In the genomic region with DNA sequence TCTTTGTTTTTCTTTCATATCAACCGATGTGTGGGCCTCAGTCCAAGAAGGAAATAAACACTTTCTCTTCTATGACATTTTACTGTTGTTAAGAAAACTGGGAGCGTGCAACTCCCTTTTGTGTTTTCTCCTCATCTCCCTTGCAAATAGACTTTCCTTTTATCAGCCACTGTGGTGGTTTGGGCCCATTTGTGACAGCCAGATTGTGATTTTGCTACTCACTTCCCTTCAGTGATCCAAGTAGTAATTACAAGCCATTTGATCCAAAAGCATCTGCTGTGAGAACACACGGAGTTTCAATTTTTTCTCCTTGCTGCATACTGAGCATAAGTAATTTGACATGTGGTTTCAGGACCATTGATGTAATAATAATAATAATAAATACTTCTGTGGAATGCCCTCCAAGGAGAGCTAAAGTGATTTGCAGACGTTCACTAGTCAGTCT, we compare ENCODE assay signal across 9 cellular contexts.
DNase-seq lines count a peak whose midpoint lies in the region; ATAC-seq, FAIRE-seq and TF ChIP-seq lines count a peak whose summit lies in the region.
"Had no signal": no experiment of that assay in that cellular context is flagged by ENCODE, and none has a peak within 500 bp of the region (broad histone marks: within the 10 kb centered on the region; RNA-seq: fewer than 3 reads in every experiment).

No MANE protein-coding gene starts in this region.

- no peaks in the 10 kb centered on the region for H3K27me3 ChIP-seq in endothelial cell of umbilical vein (ENCODE audit: control insufficient read depth in 2 of 2, insufficient read depth in 2 of 2, low read length in 2 of 2)
- H3K27me3 ChIP-seq in tibial artery: no peaks in the 10 kb centered on the region
- H3K27me3 ChIP-seq: pancreas had no signal

- no peaks in the 10 kb centered on the region for H3K79me2 ChIP-seq in endothelial cell of umbilical vein (ENCODE audit: control insufficient read depth, insufficient read depth, low read length)

- H3K4me2 ChIP-seq in endothelial cell of umbilical vein (ENCODE audit: insufficient read depth, low read length): peak overlapping the region; percentile 90

- FAIRE-seq in endothelial cell of umbilical vein (lab: Jason Lieb, UNC): no peak
- FAIRE-seq: pancreas had no signal

- ATAC-seq in GM19455 (IDR thresholded peaks at IDR 0.05; ENCODE audit: unreplicated experiment) (peak; percentile 3), HG03159 (IDR thresholded peaks at IDR 0.05; ENCODE audit: unreplicated experiment) (no peak), GM18519 (IDR thresholded peaks at IDR 0.05; ENCODE audit: low FRiP score, unreplicated experiment) (no peak)

- peak overlapping the region in 2 of 3 experiments; percentile 15 to 27 for H3K4me3 ChIP-seq in endothelial cell of umbilical vein (replicated peaks in 1 of 3; ENCODE audit: insufficient read depth in 1 of 3, low read depth in 1 of 3, low read length in 3 of 3)
- H3K4me3 ChIP-seq in tibial artery: no peak overlapping the region
- H3K4me3 ChIP-seq: pancreas had no signal

- no peaks in the 10 kb centered on the region for H3K9me1 ChIP-seq in endothelial cell of umbilical vein (replicated peaks; ENCODE audit: control insufficient read depth, extremely low read depth, insufficient read depth, low read length)

- H3K27ac ChIP-seq in endothelial cell of umbilical vein (ENCODE audit: insufficient read depth, low read depth, low read length): peak overlapping the region; percentile 94
- H3K27ac ChIP-seq in tibial artery: peak overlapping the region; percentile 16 to 41

- DNase-seq in A172 (ENCODE audit: low spot score) (peak; percentile 47), NCI-H2227 treated with DMSO at 0.1 percent for 48 hours (lab: John Stamatoyannopoulos, UW) (peak; percentile 56), endothelial cell of umbilical vein (ENCODE audit: low read depth, low spot score) (peak; percentile 85), tibial artery (no peak), NAMALWA (ENCODE audit: low spot score) (no peak)

- no peaks in the 10 kb centered on the region for H4K20me1 ChIP-seq in endothelial cell of umbilical vein (replicated peaks; ENCODE audit: control insufficient read depth, extremely low read depth, insufficient read depth, low read length)

- POLR2A ChIA-PET in endothelial cell of umbilical vein (lab: Charles Lee): interaction anchor here (0.6 to 1.0 kb wide), 2 partner anchors 215 to 329 kb away, joined by 3 to 4 read pairs; no protein-coding TSS in a partner anchor

- TF ChIP-seq POLR2A in endothelial cell of umbilical vein (IDR thresholded peaks at IDR 0.05; ENCODE audit: low read depth, low read length): no peak

- TF ChIP-seq CTCF in endothelial cell of umbilical vein (IDR thresholded peaks at IDR 0.05; ENCODE audit: extremely low read depth in 1 of 2, insufficient read depth in 1 of 2, low read depth in 1 of 2, low read length in 2 of 2) (no peak), tibial artery (IDR thresholded peaks at IDR 0.05) (no peak)

- H2AFZ ChIP-seq in endothelial cell of umbilical vein (ENCODE audit: low read depth, low read length): peak overlapping the region; percentile 30

- H3K4me1 ChIP-seq in endothelial cell of umbilical vein (ENCODE audit: control insufficient read depth, extremely low read depth, insufficient read depth, low read length): peaks cover 32% of the 10 kb centered on the region
- peaks cover 0 to 23% (median 15%) of the 10 kb centered on the region in 4 donors for H3K4me1 ChIP-seq in tibial artery

- CTCF ChIA-PET in endothelial cell of umbilical vein (lab: Charles Lee): interaction anchor here (0.7 to 5.7 kb wide), 19 partner anchors 9 to 496 kb away, joined by 3 to 167 read pairs (median 5); no protein-coding TSS in a partner anchor

- H3K36me3 ChIP-seq in endothelial cell of umbilical vein (ENCODE audit: control insufficient read depth in 2 of 2, extremely low read depth in 1 of 2, insufficient read depth in 2 of 2, low read length in 2 of 2): no peaks in the 10 kb centered on the region
- H3K36me3 ChIP-seq in tibial artery: no peaks in the 10 kb centered on the region
- H3K36me3 ChIP-seq: pancreas had no signal

- dilution Hi-C loops in endothelial cell of umbilical vein (cut with MboI; ENCODE audit: extremely low pct_ligation_motif_present, low sequenced_read_pairs): no loop called here

- peak overlapping the region; percentile 77 for H3K9ac ChIP-seq in endothelial cell of umbilical vein (replicated peaks; ENCODE audit: extremely low read depth, insufficient read depth, low read length)

- H3K9me3 ChIP-seq in endothelial cell of umbilical vein (replicated peaks; ENCODE audit: control insufficient read depth, insufficient read depth, low read length): no peaks in the 10 kb centered on the region
- H3K9me3 ChIP-seq in tibial artery: no peaks in the 10 kb centered on the region
- H3K9me3 ChIP-seq: pancreas had no signal

- no TSS peak for BruUV-seq in endothelial cell of umbilical vein (replicated peaks; lab: Mats Ljungman, UMichigan)

- intact Hi-C loops in endothelial cell of umbilical vein (cut with micrococcal nuclease) (loop anchor here (1.0 to 10.0 kb wide), 6 partner anchors 29 to 1017 kb away; no protein-coding TSS in a partner anchor), tibial artery (cut with DNase I; ENCODE audit: low total_unique reads) (loop anchor here (2.0 to 5.0 kb wide), 4 partner anchors 174 to 494 kb away; partner anchors contain the start of gene TIAM2)

TF ChIP-seq in endothelial cell of umbilical vein, 7 proteins besides CTCF, POLR2A, EP300 and RAD21:
- TF ChIP-seq MYC (IDR thresholded peaks at IDR 0.05; ENCODE audit: low read depth, low read length): no peak
- TF ChIP-seq JUN (IDR thresholded peaks at IDR 0.05; ENCODE audit: borderline replicate concordance, insufficient read depth, insufficient read length, low read depth): no peak
TF ChIP-seq in endothelial cell of umbilical vein: peak in this region for 0.

Comparison
In these comparisons a context has a peak if more than half of its experiments do, and no peak if none do; other contexts are left out.
1. DNase-seq: peak in A172 (single experiment), NCI-H2227 treated with DMSO at 0.1 percent for 48 hours (single experiment) and endothelial cell of umbilical vein (single experiment); none in tibial artery (0 of 2) and NAMALWA (single experiment).
2. H3K4me3 ChIP-seq: peak in endothelial cell of umbilical vein (2 of 3); none in tibial artery (0 of 2).